In genomic region chr4:98261291-98262271, GRCh38 we compare ENCODE assay signal across 8 cellular contexts. TPM values are rescaled to one million over a fixed set of nuclear protein-coding genes. Genes with fewer than 3 reads are reported as not detected.
DNase-seq lines count a peak whose midpoint lies in the region; ATAC-seq and TF ChIP-seq lines count a peak whose summit lies in the region.

Gene RAP1GDS1, plus strand, starts transcription at chr4:98261384. Its CDS starts 182 bp downstream, at chr4:98261566.

- peaks cover 21% of the 10 kb centered on the region for H3K4me1 ChIP-seq in ACC112 (ENCODE audit: control insufficient read depth, insufficient read depth, low read length, unreplicated experiment)
- peaks cover 19% of the 10 kb centered on the region for H3K4me1 ChIP-seq in mononuclear cell (ENCODE audit: insufficient read depth, low read length)

- ATAC-seq in HG03095 (IDR thresholded peaks at IDR 0.05; ENCODE audit: unreplicated experiment) = peak; percentile 7

- H3K27me3 ChIP-seq in ACC112 (ENCODE audit: insufficient read depth, low read length) (no peaks in the 10 kb centered on the region), mononuclear cell (ENCODE audit: insufficient read depth, low read length) (no peaks in the 10 kb centered on the region)

- DNase-seq in NCI-H446 treated with DMSO at 0.1 percent for 48 hours (lab: John Stamatoyannopoulos, UW) (peak; percentile 18), epithelial cell of prostate (ENCODE audit: low read depth, low spot score) (no peak)
- DNase-seq in stimulated activated CD8-positive, alpha-beta memory T cell treated with anti-CD3 and anti-CD28 coated beads, Interleukin-4, amount 100 ng/mL, for 48 hours = peak; percentile 52

- CTCF ChIA-PET in activated CD8-positive, alpha-beta memory T cell treated with anti-CD3 and anti-CD28 coated beads for 36 hours (lab: Charles Lee) = interaction anchor here (0.9 to 1.0 kb wide), 2 partner anchors 36 to 341 kb away, joined by 3 read pairs; no protein-coding TSS in a partner anchor

- peak; percentile 25 for TF ChIP-seq POLR2A in GM18526 (IDR thresholded peaks at IDR 0.05; ENCODE audit: extremely low read depth, insufficient read length)

- H3K27ac ChIP-seq in ACC112 (ENCODE audit: low read depth, low read length) (peak within 1 kb of the TSS; percentile 86), epithelial cell of prostate (peak within 1 kb of the TSS; percentile 93)

- H2AFZ ChIP-seq in ACC112 (ENCODE audit: low read length, unreplicated experiment) = peak within 1 kb of the TSS; percentile 98

- no peaks in the 10 kb centered on the region for H3K36me3 ChIP-seq in ACC112 (ENCODE audit: insufficient read depth, low read length)

- peak within 1 kb of the TSS; percentile 88 for H3K4me3 ChIP-seq in ACC112 (ENCODE audit: low read depth, low read length)
- H3K4me3 ChIP-seq in mononuclear cell (ENCODE audit: low read length) = peak within 1 kb of the TSS; percentile 90

- POLR2A ChIA-PET in activated CD8-positive, alpha-beta memory T cell treated with anti-CD3 and anti-CD28 coated beads for 36 hours (lab: Charles Lee) = interaction anchor here (0.5 to 2.2 kb wide), 14 partner anchors 20 to 827 kb away, joined by 3 to 11 read pairs (median 4); partner anchors contain the start of genes ADH5, METAP1, STPG2 and TSPAN5

- H3K79me2 ChIP-seq in ACC112 (ENCODE audit: control insufficient read depth, insufficient read depth, low read length, unreplicated experiment) = peaks cover 62% of the 10 kb centered on the region

- H3K9me3 ChIP-seq in mononuclear cell (ENCODE audit: low read depth, low read length) = no peaks in the 10 kb centered on the region

RNA-seq across cellular contexts. Expression of gene RAP1GDS1, which starts in this region (rescaled TPM):
- 10 to 100 TPM; 56.7 to 60.7 TPM for total RNA-seq in activated CD8-positive, alpha-beta memory T cell treated with anti-CD3 and anti-CD28 coated beads for 36 hours
- total RNA-seq in mononuclear cell = 44.4 TPM
